Comparison of ENCODE assay signal across 1 cellular context in genomic region chr1:8033322-8033721, GRCh38.
TF ChIP-seq lines count a peak whose summit lies in the region.

No MANE protein-coding gene starts in this region.

TF ChIP-seq in GM23338, 12 proteins besides CTCF, POLR2A, EP300 and RAD21 (continued from another document):
- TF ChIP-seq, protein P1, sequence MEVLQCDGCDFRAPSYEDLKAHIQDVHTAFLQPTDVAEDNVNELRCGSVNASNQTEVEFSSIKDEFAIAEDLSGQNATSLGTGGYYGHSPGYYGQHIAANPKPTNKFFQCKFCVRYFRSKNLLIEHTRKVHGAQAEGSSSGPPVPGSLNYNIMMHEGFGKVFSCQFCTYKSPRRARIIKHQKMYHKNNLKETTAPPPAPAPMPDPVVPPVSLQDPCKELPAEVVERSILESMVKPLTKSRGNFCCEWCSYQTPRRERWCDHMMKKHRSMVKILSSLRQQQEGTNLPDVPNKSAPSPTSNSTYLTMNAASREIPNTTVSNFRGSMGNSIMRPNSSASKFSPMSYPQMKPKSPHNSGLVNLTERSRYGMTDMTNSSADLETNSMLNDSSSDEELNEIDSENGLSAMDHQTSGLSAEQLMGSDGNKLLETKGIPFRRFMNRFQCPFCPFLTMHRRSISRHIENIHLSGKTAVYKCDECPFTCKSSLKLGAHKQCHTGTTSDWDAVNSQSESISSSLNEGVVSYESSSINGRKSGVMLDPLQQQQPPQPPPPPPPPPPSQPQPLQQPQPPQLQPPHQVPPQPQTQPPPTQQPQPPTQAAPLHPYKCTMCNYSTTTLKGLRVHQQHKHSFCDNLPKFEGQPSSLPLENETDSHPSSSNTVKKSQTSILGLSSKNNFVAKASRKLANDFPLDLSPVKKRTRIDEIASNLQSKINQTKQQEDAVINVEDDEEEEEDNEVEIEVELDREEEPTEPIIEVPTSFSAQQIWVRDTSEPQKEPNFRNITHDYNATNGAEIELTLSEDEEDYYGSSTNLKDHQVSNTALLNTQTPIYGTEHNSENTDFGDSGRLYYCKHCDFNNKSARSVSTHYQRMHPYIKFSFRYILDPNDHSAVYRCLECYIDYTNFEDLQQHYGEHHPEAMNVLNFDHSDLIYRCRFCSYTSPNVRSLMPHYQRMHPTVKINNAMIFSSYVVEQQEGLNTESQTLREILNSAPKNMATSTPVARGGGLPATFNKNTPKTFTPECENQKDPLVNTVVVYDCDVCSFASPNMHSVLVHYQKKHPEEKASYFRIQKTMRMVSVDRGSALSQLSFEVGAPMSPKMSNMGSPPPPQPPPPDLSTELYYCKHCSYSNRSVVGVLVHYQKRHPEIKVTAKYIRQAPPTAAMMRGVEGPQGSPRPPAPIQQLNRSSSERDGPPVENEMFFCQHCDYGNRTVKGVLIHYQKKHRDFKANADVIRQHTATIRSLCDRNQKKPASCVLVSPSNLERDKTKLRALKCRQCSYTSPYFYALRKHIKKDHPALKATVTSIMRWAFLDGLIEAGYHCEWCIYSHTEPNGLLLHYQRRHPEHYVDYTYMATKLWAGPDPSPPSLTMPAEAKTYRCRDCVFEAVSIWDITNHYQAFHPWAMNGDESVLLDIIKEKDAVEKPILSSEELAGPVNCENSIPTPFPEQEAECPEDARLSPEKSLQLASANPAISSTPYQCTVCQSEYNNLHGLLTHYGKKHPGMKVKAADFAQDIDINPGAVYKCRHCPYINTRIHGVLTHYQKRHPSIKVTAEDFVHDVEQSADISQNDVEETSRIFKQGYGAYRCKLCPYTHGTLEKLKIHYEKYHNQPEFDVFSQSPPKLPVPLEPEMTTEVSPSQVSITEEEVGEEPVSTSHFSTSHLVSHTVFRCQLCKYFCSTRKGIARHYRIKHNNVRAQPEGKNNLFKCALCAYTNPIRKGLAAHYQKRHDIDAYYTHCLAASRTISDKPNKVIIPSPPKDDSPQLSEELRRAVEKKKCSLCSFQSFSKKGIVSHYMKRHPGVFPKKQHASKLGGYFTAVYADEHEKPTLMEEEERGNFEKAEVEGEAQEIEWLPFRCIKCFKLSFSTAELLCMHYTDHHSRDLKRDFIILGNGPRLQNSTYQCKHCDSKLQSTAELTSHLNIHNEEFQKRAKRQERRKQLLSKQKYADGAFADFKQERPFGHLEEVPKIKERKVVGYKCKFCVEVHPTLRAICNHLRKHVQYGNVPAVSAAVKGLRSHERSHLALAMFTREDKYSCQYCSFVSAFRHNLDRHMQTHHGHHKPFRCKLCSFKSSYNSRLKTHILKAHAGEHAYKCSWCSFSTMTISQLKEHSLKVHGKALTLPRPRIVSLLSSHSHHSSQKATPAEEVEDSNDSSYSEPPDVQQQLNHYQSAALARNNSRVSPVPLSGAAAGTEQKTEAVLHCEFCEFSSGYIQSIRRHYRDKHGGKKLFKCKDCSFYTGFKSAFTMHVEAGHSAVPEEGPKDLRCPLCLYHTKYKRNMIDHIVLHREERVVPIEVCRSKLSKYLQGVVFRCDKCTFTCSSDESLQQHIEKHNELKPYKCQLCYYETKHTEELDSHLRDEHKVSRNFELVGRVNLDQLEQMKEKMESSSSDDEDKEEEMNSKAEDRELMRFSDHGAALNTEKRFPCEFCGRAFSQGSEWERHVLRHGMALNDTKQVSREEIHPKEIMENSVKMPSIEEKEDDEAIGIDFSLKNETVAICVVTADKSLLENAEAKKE (CRISPR knock-in tag; IDR thresholded peaks at IDR 0.05) = no peak
- TF ChIP-seq EZH2phosphoT487 (IDR thresholded peaks at IDR 0.05; ENCODE audit: unreplicated experiment) (no peak), CREB1 (CRISPR knock-in tag; IDR thresholded peaks at IDR 0.05; ENCODE audit: low read depth) (no peak), REST (IDR thresholded peaks at IDR 0.05; ENCODE audit: unreplicated experiment) (no peak), JUNB (IDR thresholded peaks at IDR 0.05; ENCODE audit: unreplicated experiment) (no peak)
